In the genomic region with DNA sequence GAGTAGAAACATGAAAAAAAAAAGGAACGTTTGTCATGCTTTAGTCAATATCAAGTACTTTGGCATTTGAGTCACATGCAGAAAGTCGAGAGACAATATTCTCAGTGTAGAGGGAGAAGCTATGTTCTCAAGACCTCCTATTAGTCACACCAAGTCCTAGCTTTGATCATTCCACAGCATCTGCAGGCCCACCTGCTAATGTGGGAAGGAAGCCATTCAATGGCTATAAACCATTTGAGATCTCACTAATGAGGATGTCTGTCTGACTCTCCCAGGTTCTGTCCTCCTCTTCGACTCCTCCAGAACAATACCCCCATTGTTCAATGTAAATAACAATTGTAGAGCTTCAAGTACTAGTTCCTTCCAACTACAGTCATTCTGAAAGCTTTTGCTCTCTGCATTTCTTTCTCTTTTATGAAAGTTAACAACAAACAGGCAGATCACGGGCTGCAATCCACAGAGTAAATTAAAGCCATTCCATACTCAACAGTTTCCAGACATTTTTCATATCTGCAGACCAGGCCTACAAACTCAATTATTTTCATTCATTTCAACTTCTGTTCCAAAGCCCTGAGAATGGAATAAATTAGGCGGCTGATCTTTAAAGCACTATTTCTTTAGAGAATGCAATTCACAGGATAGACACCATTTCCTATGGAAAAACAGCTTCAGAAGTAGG, we compare ENCODE assay signal across 1 cellular context.
TF ChIP-seq lines count a peak whose summit lies in the region.

No MANE protein-coding gene starts in this region.

TF ChIP-seq in HepG2, 621 proteins besides CTCF, POLR2A, EP300 and RAD21 (continued from another document):
- TF ChIP-seq, protein P1, sequence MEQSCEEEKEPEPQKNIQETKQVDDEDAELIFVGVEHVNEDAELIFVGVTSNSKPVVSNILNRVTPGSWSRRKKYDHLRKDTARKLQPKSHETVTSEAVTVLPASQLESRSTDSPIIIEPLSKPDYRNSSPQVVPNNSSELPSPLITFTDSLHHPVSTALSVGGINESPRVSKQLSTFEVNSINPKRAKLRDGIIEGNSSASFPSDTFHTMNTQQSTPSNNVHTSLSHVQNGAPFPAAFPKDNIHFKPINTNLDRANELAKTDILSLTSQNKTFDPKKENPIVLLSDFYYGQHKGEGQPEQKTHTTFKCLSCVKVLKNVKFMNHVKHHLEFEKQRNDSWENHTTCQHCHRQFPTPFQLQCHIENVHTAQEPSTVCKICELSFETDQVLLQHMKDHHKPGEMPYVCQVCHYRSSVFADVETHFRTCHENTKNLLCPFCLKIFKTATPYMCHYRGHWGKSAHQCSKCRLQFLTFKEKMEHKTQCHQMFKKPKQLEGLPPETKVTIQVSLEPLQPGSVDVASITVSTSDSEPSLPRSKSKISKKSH (CRISPR knock-in tag; IDR thresholded peaks at IDR 0.05; ENCODE audit: borderline replicate concordance), result no peak
- TF ChIP-seq KLF6 (CRISPR knock-in tag; IDR thresholded peaks at IDR 0.05), result no peak
- no peak for TF ChIP-seq ZKSCAN5 (CRISPR knock-in tag; IDR thresholded peaks at IDR 0.05)
- no peak for TF ChIP-seq ZNF570 (CRISPR knock-in tag; IDR thresholded peaks at IDR 0.05; ENCODE audit: borderline replicate concordance)
- no peak for TF ChIP-seq ZSCAN30 (CRISPR knock-in tag; IDR thresholded peaks at IDR 0.05)
